ENCODE assay signal across 18 cellular contexts in genomic region chrX:115606861-115607260, GRCh38.
"Had no signal": no experiment of that assay in that cellular context is flagged by ENCODE, and none has a peak within 500 bp of the region (broad histone marks: within the 10 kb centered on the region; RNA-seq: fewer than 3 reads in every experiment).

No MANE protein-coding gene starts in this region.

- H3K4me3 Mint-ChIP-seq: activated CD8-positive, alpha-beta T cell treated with anti-CD3 and anti-CD28 coated beads, Interleukin-2, amount 10 ng/mL, durations not matched to agents 7 days and 5 days; brain; dendritic cell treated with granulocyte-macrophage colony-stimulating factor and Interleukin-4, amounts not matched to agents 40 ng/mL and 50 ng/mL, for 4 days; neural progenitor cell; stimulated activated naive B cell treated with anti-CD40 and anti-IgM and Interleukin-4, amounts not matched to agents 10 μg/mL and 1 μg/mL and 100 μg/mL, for 72 hours; T-helper 1 cell treated with Interleukin-12 subunit alpha and Interleukin-12 subunit beta and Interleukin-4 antibody, amounts not matched to agents 30 μg/mL and 1 μg/mL, for 36 hours had no signal

- H2AFZ ChIP-seq: neural progenitor cell had no signal

- H3K36me3 ChIP-seq: lower lobe of right lung, neural progenitor cell, pancreas, tibial nerve had no signal

- H3K4me1 ChIP-seq: lower lobe of right lung, pancreas, tibial nerve had no signal

- DNase-seq: activated CD4-positive, alpha-beta T cell treated with anti-CD3 and anti-CD28 coated beads for 4 hours; activated CD8-positive, alpha-beta memory T cell treated with anti-CD3 and anti-CD28 coated beads, Interleukin-2, amount 50 U/mL, for 4 hours; activated CD8-positive, alpha-beta T cell treated with anti-CD3 and anti-CD28 coated beads, Interleukin-2, amount 10 ng/mL, durations not matched to agents 7 days and 5 days; activated gamma-delta T cell; activated T-cell treated with anti-CD3 and anti-CD28 coated beads, Interleukin-2, amount 50 U/mL, for 48 hours; effector memory CD4-positive, alpha-beta T cell; foreskin keratinocyte; lower lobe of right lung; midbrain; pancreas; stimulated activated CD4-positive, alpha-beta T cell treated with anti-CD3 and anti-CD28 coated beads, Interleukin-4, amount 100 ng/mL, for 1 hour; stimulated activated naive B cell treated with anti-CD40 and anti-IgM and Interleukin-4, amounts not matched to agents 10 μg/mL and 1 μg/mL and 100 μg/mL, for 72 hours had no signal

- H3K27ac ChIP-seq: foreskin keratinocyte, lower lobe of right lung, neural progenitor cell, pancreas, tibial nerve had no signal

- H3K27me3 Mint-ChIP-seq: brain; dendritic cell treated with granulocyte-macrophage colony-stimulating factor and Interleukin-4, amounts not matched to agents 40 ng/mL and 50 ng/mL, for 4 days had no signal

- H3K27me3 ChIP-seq: foreskin keratinocyte, neural progenitor cell had no signal

- H3K4me1 Mint-ChIP-seq: stimulated activated naive B cell treated with anti-CD40 and anti-IgM and Interleukin-4, amounts not matched to agents 10 μg/mL and 1 μg/mL and 100 μg/mL, for 72 hours had no signal

- H3K4me3 ChIP-seq: lower lobe of right lung, neural progenitor cell, pancreas, tibial nerve had no signal

- ATAC-seq: activated CD8-positive, alpha-beta T cell treated with anti-CD3 and anti-CD28 coated beads, Interleukin-2, amount 10 ng/mL, durations not matched to agents 7 days and 5 days; activated naive CD4-positive, alpha-beta T cell treated with anti-CD3 and anti-CD28 coated beads, Interleukin-2, amount 50 U/mL, for 72 hours; foreskin keratinocyte; lower lobe of right lung; pancreas; stimulated activated naive B cell treated with anti-CD40 and anti-IgM and Interleukin-4, amounts not matched to agents 10 μg/mL and 1 μg/mL and 100 μg/mL, for 72 hours had no signal

- H3K27ac Mint-ChIP-seq: activated CD8-positive, alpha-beta T cell treated with anti-CD3 and anti-CD28 coated beads, Interleukin-2, amount 10 ng/mL, durations not matched to agents 7 days and 5 days; activated naive CD4-positive, alpha-beta T cell treated with anti-CD3 and anti-CD28 coated beads, Interleukin-2, amount 50 U/mL, for 72 hours; brain; dendritic cell treated with granulocyte-macrophage colony-stimulating factor and Interleukin-4, amounts not matched to agents 40 ng/mL and 50 ng/mL, for 4 days; neural progenitor cell; stimulated activated naive B cell treated with anti-CD40 and anti-IgM and Interleukin-4, amounts not matched to agents 10 μg/mL and 1 μg/mL and 100 μg/mL, for 72 hours; T-helper 1 cell treated with Interleukin-12 subunit alpha and Interleukin-12 subunit beta and Interleukin-4 antibody, amounts not matched to agents 30 μg/mL and 1 μg/mL, for 36 hours had no signal

- H3K36me3 Mint-ChIP-seq: activated naive CD4-positive, alpha-beta T cell treated with anti-CD3 and anti-CD28 coated beads, Interleukin-2, amount 50 U/mL, for 72 hours; stimulated activated naive B cell treated with anti-CD40 and anti-IgM and Interleukin-4, amounts not matched to agents 10 μg/mL and 1 μg/mL and 100 μg/mL, for 72 hours had no signal

- H3K9me3 Mint-ChIP-seq: activated naive CD4-positive, alpha-beta T cell treated with anti-CD3 and anti-CD28 coated beads, Interleukin-2, amount 50 U/mL, for 72 hours; brain; dendritic cell treated with granulocyte-macrophage colony-stimulating factor and Interleukin-4, amounts not matched to agents 40 ng/mL and 50 ng/mL, for 4 days; neural progenitor cell; stimulated activated naive B cell treated with anti-CD40 and anti-IgM and Interleukin-4, amounts not matched to agents 10 μg/mL and 1 μg/mL and 100 μg/mL, for 72 hours; T-helper 1 cell treated with Interleukin-12 subunit alpha and Interleukin-12 subunit beta and Interleukin-4 antibody, amounts not matched to agents 30 μg/mL and 1 μg/mL, for 36 hours had no signal

- H3K9me3 ChIP-seq: lower lobe of right lung, pancreas, tibial nerve had no signal

- H3K9ac ChIP-seq: neural progenitor cell had no signal
